Comparison of ENCODE assay signal across 8 cellular contexts in genomic region chr17:16486373-16487250, GRCh38. TPM values are rescaled to one million over a fixed set of nuclear protein-coding genes. Genes with fewer than 3 reads are reported as not detected.
A peak's percentile ranks its signal among the peaks of the same experiment; 100 is the strongest.
DNase-seq lines count a peak whose midpoint lies in the region; ATAC-seq and TF ChIP-seq lines count a peak whose summit lies in the region.

No MANE protein-coding gene starts in this region.

- H3K9me3 ChIP-seq in right lobe of liver (no peaks in the 10 kb centered on the region), thyroid gland (no peaks in the 10 kb centered on the region)

- no peaks in the 10 kb centered on the region for H3K27me3 ChIP-seq in right lobe of liver
- no peaks in the 10 kb centered on the region for H3K27me3 ChIP-seq in thyroid gland

- peak; percentile 30 to 45 (median 35) for ATAC-seq in right lobe of liver
- no peak for ATAC-seq in GM19455 (IDR thresholded peaks at IDR 0.05; ENCODE audit: unreplicated experiment)
- ATAC-seq in GM21528 (IDR thresholded peaks at IDR 0.05; ENCODE audit: low FRiP score, unreplicated experiment): no peak

- TF ChIP-seq CTCF in coronary artery (IDR thresholded peaks at IDR 0.05): no peak
- no peak for TF ChIP-seq CTCF in right lobe of liver (IDR thresholded peaks at IDR 0.05)
- peak in 3 of 6 experiments; percentile 2 to 7 (median 5) for TF ChIP-seq CTCF in thyroid gland (IDR thresholded peaks at IDR 0.05)

- H3K4me1 ChIP-seq in right lobe of liver: peaks cover 0 to 11% (median 0%) of the 10 kb centered on the region in 4 donors
- peaks cover 24 to 48% of the 10 kb centered on the region in 2 donors for H3K4me1 ChIP-seq in thyroid gland

- H3K4me3 ChIP-seq in coronary artery (peak overlapping the region; percentile 57), right lobe of liver (no peak overlapping the region), thyroid gland (replicated peaks in 1 of 3) (no peak overlapping the region)

- no peak for TF ChIP-seq POLR2A in right lobe of liver (IDR thresholded peaks at IDR 0.05)
- peak in 1 of 2 donors; percentile 24 for TF ChIP-seq POLR2A in thyroid gland (IDR thresholded peaks at IDR 0.05)

- WGBS in right lobe of liver (ENCODE audit: insufficient coverage, low coverage, low lambda C conversion rate, missing lambda C conversion rate): 28% methylated on average over 5 of the region's 24 CpGs
- 26 to 27% methylated on average over 14 to 24 of the region's 24 CpGs for WGBS in thyroid gland, 2 donors

- H3K27ac ChIP-seq in coronary artery (peak overlapping the region; percentile 15 to 78), right lobe of liver (peak overlapping the region in 1 of 3 donors; percentile 10), thyroid gland (peak overlapping the region; percentile 74 to 88 (median 83))

- H3K36me3 ChIP-seq in right lobe of liver (no peaks in the 10 kb centered on the region), thyroid gland (no peaks in the 10 kb centered on the region)

- intact Hi-C loops in right lobe of liver (cut with DNase I) (no loop called here), thyroid gland (cut with DNase I) (no loop called here)

- peak; percentile 46 for DNase-seq in DMS 273 treated with DMSO at 0.1 percent for 48 hours (lab: John Stamatoyannopoulos, UW)
- peak; percentile 93 for DNase-seq in NCI-H2171 treated with DMSO at 0.1 percent for 48 hours (lab: John Stamatoyannopoulos, UW)
- DNase-seq in coronary artery (ENCODE audit: low spot score): no peak
- peak; percentile 61 to 70 (median 70) for DNase-seq in right lobe of liver
- peak; percentile 99 to 100 for DNase-seq in thyroid gland
- no peak for DNase-seq in amniotic stem cell (lab: John Stamatoyannopoulos, UW)

RNA-seq across cellular contexts. Expression of gene LRRC75A, which starts 5.4 kb away (rescaled TPM):
- total RNA-seq in right lobe of liver: under 1 TPM; 0.12 to 0.62 (median 0.22) TPM
- 10 to 100 TPM in 1 of 4 donors, 1 to 10 TPM in 3; 4.0 to 16.7 (median 7.8) TPM for total RNA-seq in thyroid gland

Comparison
In these comparisons a context has a peak if more than half of its experiments do, and no peak if none do; other contexts are left out.
1. DNase-seq: peak in DMS 273 treated with DMSO at 0.1 percent for 48 hours (single experiment), NCI-H2171 treated with DMSO at 0.1 percent for 48 hours (single experiment), right lobe of liver (3 of 3) and thyroid gland (2 of 2); none in coronary artery (single experiment) and amniotic stem cell (single experiment).
2. ATAC-seq: peak in right lobe of liver (4 of 4); none in GM19455 (single experiment) and GM21528 (single experiment).